In the genomic region with DNA sequence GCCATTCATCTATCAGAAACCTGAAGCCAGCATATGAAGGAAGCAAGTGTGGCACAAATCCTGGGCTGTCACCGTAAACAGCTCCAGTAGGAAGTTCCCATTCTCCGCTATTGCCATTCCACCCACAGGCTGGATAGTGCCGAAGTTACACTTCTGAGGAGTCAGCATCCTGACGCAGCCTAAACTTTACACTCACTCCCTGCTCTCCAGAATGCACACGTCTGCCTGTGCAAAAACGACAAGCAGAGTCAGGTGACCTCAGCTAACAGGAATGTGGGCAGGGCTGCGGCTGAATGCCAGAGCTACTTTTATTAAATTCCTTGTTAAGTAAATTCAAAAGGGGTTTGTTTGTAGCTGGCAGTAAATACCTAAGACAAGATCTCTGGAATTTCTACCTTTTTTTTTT, we compare ENCODE assay signal across 1 cellular context.
TF ChIP-seq lines count a peak whose summit lies in the region.

No MANE protein-coding gene starts in this region.

TF ChIP-seq in GM23338, 12 proteins besides CTCF, POLR2A, EP300 and RAD21 (continued from another document):
- no peak for TF ChIP-seq NANOG (IDR thresholded peaks at IDR 0.05; ENCODE audit: borderline replicate concordance)
- TF ChIP-seq ZNF331 (CRISPR knock-in tag; IDR thresholded peaks at IDR 0.05; ENCODE audit: low read depth) = no peak
